2 cellular contexts compared by ENCODE assay signal in genomic region chr15:72233759-72234158, GRCh38.
TF ChIP-seq lines count a peak whose summit lies in the region.

No MANE protein-coding gene starts in this region.

TF ChIP-seq in IMR-90, 13 proteins besides CTCF, POLR2A, EP300 and RAD21:
- TF ChIP-seq ELK1 (IDR thresholded peaks at IDR 0.05; ENCODE audit: borderline replicate concordance, low read depth, low read length): no peak
- no peak for TF ChIP-seq USF2 (IDR thresholded peaks at IDR 0.05; ENCODE audit: low read depth, low read length)

TF ChIP-seq in HEK293T, 16 proteins besides CTCF, POLR2A, EP300 and RAD21:
- TF ChIP-seq ZNF384 (IDR thresholded peaks at IDR 0.05): no peak
- TF ChIP-seq ARNT (IDR thresholded peaks at IDR 0.05): no peak
- TF ChIP-seq FOXA1 (IDR thresholded peaks at IDR 0.05): no peak
- no peak for TF ChIP-seq L3MBTL2 (conservative IDR thresholded peaks at IDR 0.05)
- TF ChIP-seq ELF4 (IDR thresholded peaks at IDR 0.05): no peak
TF ChIP-seq in HEK293T: peak in this region for 0.
